ENCODE assay signal across 1 cellular context in the genomic region with DNA sequence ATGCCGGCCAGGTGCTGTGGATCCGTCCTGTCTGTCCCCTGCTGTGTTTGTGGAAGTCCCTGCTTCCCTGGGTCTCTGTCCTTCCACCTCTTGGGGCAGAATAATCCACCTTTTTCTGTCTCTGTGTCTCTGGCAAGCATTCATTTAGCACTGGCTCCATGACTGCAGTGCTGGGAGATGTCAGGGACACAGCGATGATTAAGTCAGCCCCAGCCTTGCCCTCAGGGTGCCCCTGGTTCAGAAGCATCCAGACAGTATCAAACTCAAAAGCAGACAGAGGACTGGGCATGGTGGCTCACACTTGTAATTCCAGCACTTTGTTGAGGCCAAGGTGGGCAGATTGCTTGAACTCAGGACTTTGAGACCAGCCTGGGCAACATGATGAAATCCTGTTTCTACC.
TF ChIP-seq lines count a peak whose summit lies in the region.

No MANE protein-coding gene starts in this region.

TF ChIP-seq in A549, 52 proteins besides CTCF, POLR2A, EP300 and RAD21:
- TF ChIP-seq JUN (IDR thresholded peaks at IDR 0.05) (no peak), KDM5A (IDR thresholded peaks at IDR 0.05) (no peak), GATA3 (IDR thresholded peaks at IDR 0.05; ENCODE audit: borderline replicate concordance) (no peak), KDM1A (IDR thresholded peaks at IDR 0.05; ENCODE audit: low read depth) (no peak), RCOR1 (IDR thresholded peaks at IDR 0.05; ENCODE audit: low read depth, low read length) (no peak), BHLHE40 (IDR thresholded peaks at IDR 0.05; ENCODE audit: low read depth, low read length) (no peak), FOXS1 (CRISPR knock-in tag; IDR thresholded peaks at IDR 0.05) (no peak), RNF2 (IDR thresholded peaks at IDR 0.05; ENCODE audit: borderline replicate concordance, low read depth) (no peak), RFX5 (IDR thresholded peaks at IDR 0.05) (no peak), HOXB13 (CRISPR knock-in tag; IDR thresholded peaks at IDR 0.05; ENCODE audit: low read depth) (no peak), ZSCAN20 (CRISPR knock-in tag; IDR thresholded peaks at IDR 0.05) (no peak), MAX (IDR thresholded peaks at IDR 0.05) (no peak), HDAC2 (IDR thresholded peaks at IDR 0.05) (no peak), FOSL2 (IDR thresholded peaks at IDR 0.05) (no peak), FOSL2 (CRISPR knock-in tag; IDR thresholded peaks at IDR 0.05) (no peak), PHF8 (IDR thresholded peaks at IDR 0.05; ENCODE audit: borderline replicate concordance, low read depth) (no peak), MAFK (IDR thresholded peaks at IDR 0.05; ENCODE audit: partially characterized antibody) (no peak), CEBPB (IDR thresholded peaks at IDR 0.05) (no peak)
- TF ChIP-seq, protein P1, sequence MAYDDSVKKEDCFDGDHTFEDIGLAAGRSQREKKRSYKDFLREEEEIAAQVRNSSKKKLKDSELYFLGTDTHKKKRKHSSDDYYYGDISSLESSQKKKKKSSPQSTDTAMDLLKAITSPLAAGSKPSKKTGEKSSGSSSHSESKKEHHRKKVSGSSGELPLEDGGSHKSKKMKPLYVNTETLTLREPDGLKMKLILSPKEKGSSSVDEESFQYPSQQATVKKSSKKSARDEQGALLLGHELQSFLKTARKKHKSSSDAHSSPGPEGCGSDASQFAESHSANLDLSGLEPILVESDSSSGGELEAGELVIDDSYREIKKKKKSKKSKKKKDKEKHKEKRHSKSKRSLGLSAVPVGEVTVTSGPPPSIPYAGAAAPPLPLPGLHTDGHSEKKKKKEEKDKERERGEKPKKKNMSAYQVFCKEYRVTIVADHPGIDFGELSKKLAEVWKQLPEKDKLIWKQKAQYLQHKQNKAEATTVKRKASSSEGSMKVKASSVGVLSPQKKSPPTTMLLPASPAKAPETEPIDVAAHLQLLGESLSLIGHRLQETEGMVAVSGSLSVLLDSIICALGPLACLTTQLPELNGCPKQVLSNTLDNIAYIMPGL (CRISPR knock-in tag; IDR thresholded peaks at IDR 0.05; ENCODE audit: borderline replicate concordance): no peak
- TF ChIP-seq, protein P2, sequence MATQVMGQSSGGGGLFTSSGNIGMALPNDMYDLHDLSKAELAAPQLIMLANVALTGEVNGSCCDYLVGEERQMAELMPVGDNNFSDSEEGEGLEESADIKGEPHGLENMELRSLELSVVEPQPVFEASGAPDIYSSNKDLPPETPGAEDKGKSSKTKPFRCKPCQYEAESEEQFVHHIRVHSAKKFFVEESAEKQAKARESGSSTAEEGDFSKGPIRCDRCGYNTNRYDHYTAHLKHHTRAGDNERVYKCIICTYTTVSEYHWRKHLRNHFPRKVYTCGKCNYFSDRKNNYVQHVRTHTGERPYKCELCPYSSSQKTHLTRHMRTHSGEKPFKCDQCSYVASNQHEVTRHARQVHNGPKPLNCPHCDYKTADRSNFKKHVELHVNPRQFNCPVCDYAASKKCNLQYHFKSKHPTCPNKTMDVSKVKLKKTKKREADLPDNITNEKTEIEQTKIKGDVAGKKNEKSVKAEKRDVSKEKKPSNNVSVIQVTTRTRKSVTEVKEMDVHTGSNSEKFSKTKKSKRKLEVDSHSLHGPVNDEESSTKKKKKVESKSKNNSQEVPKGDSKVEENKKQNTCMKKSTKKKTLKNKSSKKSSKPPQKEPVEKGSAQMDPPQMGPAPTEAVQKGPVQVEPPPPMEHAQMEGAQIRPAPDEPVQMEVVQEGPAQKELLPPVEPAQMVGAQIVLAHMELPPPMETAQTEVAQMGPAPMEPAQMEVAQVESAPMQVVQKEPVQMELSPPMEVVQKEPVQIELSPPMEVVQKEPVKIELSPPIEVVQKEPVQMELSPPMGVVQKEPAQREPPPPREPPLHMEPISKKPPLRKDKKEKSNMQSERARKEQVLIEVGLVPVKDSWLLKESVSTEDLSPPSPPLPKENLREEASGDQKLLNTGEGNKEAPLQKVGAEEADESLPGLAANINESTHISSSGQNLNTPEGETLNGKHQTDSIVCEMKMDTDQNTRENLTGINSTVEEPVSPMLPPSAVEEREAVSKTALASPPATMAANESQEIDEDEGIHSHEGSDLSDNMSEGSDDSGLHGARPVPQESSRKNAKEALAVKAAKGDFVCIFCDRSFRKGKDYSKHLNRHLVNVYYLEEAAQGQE (IDR thresholded peaks at IDR 0.05): no peak
